In the genomic region with DNA sequence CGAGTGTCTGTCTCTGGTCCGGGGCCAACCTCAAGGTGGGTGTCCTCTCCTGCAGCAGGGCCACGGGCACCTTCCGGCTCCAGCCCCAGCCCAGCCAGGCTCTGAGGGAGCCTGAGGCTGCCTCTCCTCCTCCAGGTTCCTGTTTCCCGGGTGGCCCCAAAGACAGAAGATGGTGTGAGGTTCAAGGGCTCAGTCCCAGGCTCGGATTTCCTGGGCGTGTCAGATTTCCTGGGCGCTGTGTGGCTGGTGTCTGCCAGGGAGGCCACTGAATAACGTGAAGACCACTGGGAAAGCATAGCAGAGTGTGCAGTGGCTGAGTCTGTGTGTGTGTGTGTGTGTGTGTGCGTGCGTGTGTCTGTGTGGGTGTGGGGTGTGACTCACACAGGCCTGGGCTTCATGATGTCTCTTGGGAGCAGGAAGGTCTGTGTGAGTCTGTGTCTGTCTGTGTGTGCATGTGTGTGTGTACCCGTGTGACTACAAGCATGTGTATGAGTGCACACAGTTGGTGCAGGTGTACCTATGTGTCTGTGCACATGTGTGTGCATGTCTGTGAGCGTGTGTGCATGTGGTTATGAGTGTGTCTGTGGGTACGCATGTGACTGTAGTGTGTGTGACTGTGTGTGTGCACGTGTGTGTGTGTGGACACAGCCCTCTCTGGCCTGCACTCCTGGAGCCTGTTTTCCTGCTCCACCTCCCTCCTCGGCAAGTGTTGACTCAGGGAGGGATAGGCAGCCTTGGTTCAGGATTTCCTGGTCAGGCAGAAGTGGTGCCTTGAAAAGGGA, we compare ENCODE assay signal across 9 cellular contexts. TPM values are rescaled to one million over a fixed set of nuclear protein-coding genes. Genes with fewer than 3 reads are reported as not detected.
A peak's percentile ranks its signal among the peaks of the same experiment; 100 is the strongest.
DNase-seq lines count a peak whose midpoint lies in the region; ATAC-seq, FAIRE-seq and TF ChIP-seq lines count a peak whose summit lies in the region.
"Had no signal": no experiment of that assay in that cellular context is flagged by ENCODE, and none has a peak within 500 bp of the region (broad histone marks: within the 10 kb centered on the region; RNA-seq: fewer than 3 reads in every experiment).

No MANE protein-coding gene starts in this region.

- dilution Hi-C loops in endothelial cell of umbilical vein (cut with MboI; ENCODE audit: extremely low pct_ligation_motif_present, low sequenced_read_pairs) = no loop called here

- no peaks in the 10 kb centered on the region for H3K9me3 ChIP-seq in endothelial cell of umbilical vein (replicated peaks; ENCODE audit: control insufficient read depth, insufficient read depth, low read length)

- POLR2A ChIA-PET in endothelial cell of umbilical vein (lab: Charles Lee) = no interaction called here

- no peak for TF ChIP-seq CTCF in endothelial cell of umbilical vein (IDR thresholded peaks at IDR 0.05; ENCODE audit: extremely low read depth in 1 of 2, insufficient read depth in 1 of 2, low read depth in 1 of 2, low read length in 2 of 2)
- TF ChIP-seq CTCF in omental fat pad (IDR thresholded peaks at IDR 0.05) = no peak

- TF ChIP-seq POLR2A in endothelial cell of umbilical vein (IDR thresholded peaks at IDR 0.05; ENCODE audit: low read depth, low read length) = no peak

- CTCF ChIA-PET in endothelial cell of umbilical vein (lab: Charles Lee) = interaction anchor here (1.4 kb wide), 1 partner anchor 90 kb away, joined by 3 read pairs; no protein-coding TSS in a partner anchor

- H3K9me1 ChIP-seq in endothelial cell of umbilical vein (replicated peaks; ENCODE audit: control insufficient read depth, extremely low read depth, insufficient read depth, low read length) = no peaks in the 10 kb centered on the region

- no peaks in the 10 kb centered on the region for H4K20me1 ChIP-seq in endothelial cell of umbilical vein (replicated peaks; ENCODE audit: control insufficient read depth, extremely low read depth, insufficient read depth, low read length)

- peak; percentile 15 for ATAC-seq in omental fat pad (ENCODE audit: low FRiP score)

- no peaks in the 10 kb centered on the region for H3K27me3 ChIP-seq in endothelial cell of umbilical vein (ENCODE audit: control insufficient read depth in 2 of 2, insufficient read depth in 2 of 2, low read length in 2 of 2)

- no peak for FAIRE-seq in endothelial cell of umbilical vein (lab: Jason Lieb, UNC)

- no peak overlapping the region for H2AFZ ChIP-seq in endothelial cell of umbilical vein (ENCODE audit: low read depth, low read length)

- H3K27ac ChIP-seq in endothelial cell of umbilical vein (ENCODE audit: insufficient read depth, low read depth, low read length) = no peak overlapping the region
- H3K27ac ChIP-seq: SK-N-MC had no signal

- no peaks in the 10 kb centered on the region for H3K36me3 ChIP-seq in endothelial cell of umbilical vein (ENCODE audit: control insufficient read depth in 2 of 2, extremely low read depth in 1 of 2, insufficient read depth in 2 of 2, low read length in 2 of 2)

- H3K4me1 ChIP-seq in endothelial cell of umbilical vein (ENCODE audit: control insufficient read depth, extremely low read depth, insufficient read depth, low read length) = no peaks in the 10 kb centered on the region

- H3K4me3 ChIP-seq in endothelial cell of umbilical vein (replicated peaks in 1 of 3; ENCODE audit: insufficient read depth in 1 of 3, low read depth in 1 of 3, low read length in 3 of 3) = no peak overlapping the region
- H3K4me3 ChIP-seq: SK-N-MC had no signal

- H3K79me2 ChIP-seq in endothelial cell of umbilical vein (ENCODE audit: control insufficient read depth, insufficient read depth, low read length) = no peaks in the 10 kb centered on the region

- no TSS peak for BruUV-seq in endothelial cell of umbilical vein (replicated peaks; lab: Mats Ljungman, UMichigan)

- H3K9ac ChIP-seq in endothelial cell of umbilical vein (replicated peaks; ENCODE audit: extremely low read depth, insufficient read depth, low read length) = no peak overlapping the region

- no peak overlapping the region for H3K4me2 ChIP-seq in endothelial cell of umbilical vein (ENCODE audit: insufficient read depth, low read length)

- DNase-seq in DMS153 (lab: John Stamatoyannopoulos, UW) (peak; percentile 62), DMS153 treated with DMSO at 0.1 percent for 48 hours (lab: John Stamatoyannopoulos, UW; ENCODE audit: unreplicated experiment) (no peak), SKM-1 (lab: John Stamatoyannopoulos, UW; ENCODE audit: unreplicated experiment) (peak; percentile 26), endothelial cell of umbilical vein (ENCODE audit: low read depth, low spot score) (peak; percentile 2), omental fat pad (ENCODE audit: low spot score) (peak; percentile 51), cerebellar cortex (ENCODE audit: low spot score) (no peak), cerebellar nuclear complex (lab: John Stamatoyannopoulos, UW) (no peak), NCI-H748 (lab: John Stamatoyannopoulos, UW; ENCODE audit: unreplicated experiment) (no peak)

- intact Hi-C loops in endothelial cell of umbilical vein (cut with micrococcal nuclease) = no loop called here

TF ChIP-seq in endothelial cell of umbilical vein, 7 proteins besides CTCF, POLR2A, EP300 and RAD21:
- no peak for TF ChIP-seq EZH2 (IDR thresholded peaks at IDR 0.05; ENCODE audit: borderline replicate concordance, low read depth, low read length, severe bottlenecking)
- no peak for TF ChIP-seq MYC (IDR thresholded peaks at IDR 0.05; ENCODE audit: low read depth, low read length)
- TF ChIP-seq, protein P1, sequence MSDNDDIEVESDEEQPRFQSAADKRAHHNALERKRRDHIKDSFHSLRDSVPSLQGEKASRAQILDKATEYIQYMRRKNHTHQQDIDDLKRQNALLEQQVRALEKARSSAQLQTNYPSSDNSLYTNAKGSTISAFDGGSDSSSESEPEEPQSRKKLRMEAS (IDR thresholded peaks at IDR 0.05; ENCODE audit: insufficient read depth, insufficient read length) = peak; percentile 45
- TF ChIP-seq GATA2 (IDR thresholded peaks at IDR 0.05; ENCODE audit: insufficient read depth, insufficient read length, low read depth, low read length) = no peak

RNA-seq across cellular contexts. Expression of a gene that starts 28.3 kb away (rescaled TPM):
- total RNA-seq in endothelial cell of umbilical vein (not detected in 2 replicates), omental fat pad (100 to 1,000 TPM; 100 to 567 (median 166) TPM)
- 0.05 and 0.06 TPM in 2 replicates for polyA plus RNA-seq in endothelial cell of umbilical vein
- polyA plus RNA-seq in endothelial cell of umbilical vein (2011; cell fraction: cytosol; rRNA removed) = 0.04 TPM in 2 replicates
- polyA plus RNA-seq in endothelial cell of umbilical vein (2011; cell fraction: nucleus; rRNA removed) = not detected in 2 replicates
- polyA plus RNA-seq in endothelial cell of umbilical vein (2012) = not detected in 2 replicates
- 0.11 TPM in 1 of 2 replicates, not detected in the other for polyA minus RNA-seq in endothelial cell of umbilical vein
- polyA minus RNA-seq in endothelial cell of umbilical vein (2011; cell fraction: cytosol; rRNA and poly(A)+ RNA removed) = 6.9 TPM
- not detected in 2 replicates for polyA minus RNA-seq in endothelial cell of umbilical vein (2011; cell fraction: nucleus; rRNA and poly(A)+ RNA removed)

RNA-seq across cellular contexts. Expression of a gene that starts 48.4 kb away (rescaled TPM):
- total RNA-seq in endothelial cell of umbilical vein (not detected in 2 replicates), omental fat pad (100 to 1,000 TPM in 1 of 4 donors, 10 to 100 TPM in 3; 12.9 to 150 (median 33.1) TPM)
- polyA plus RNA-seq in endothelial cell of umbilical vein = not detected in 2 replicates
- polyA plus RNA-seq in endothelial cell of umbilical vein (2011; cell fraction: cytosol; rRNA removed) = not detected in 2 replicates
- polyA plus RNA-seq in endothelial cell of umbilical vein (2011; cell fraction: nucleus; rRNA removed) = 0.30 TPM in 1 of 2 replicates, not detected in the other
- not detected in 2 replicates for polyA plus RNA-seq in endothelial cell of umbilical vein (2012)
- not detected in 2 replicates for polyA minus RNA-seq in endothelial cell of umbilical vein
- not detected for polyA minus RNA-seq in endothelial cell of umbilical vein (2011; cell fraction: cytosol; rRNA and poly(A)+ RNA removed)
- not detected in 2 replicates for polyA minus RNA-seq in endothelial cell of umbilical vein (2011; cell fraction: nucleus; rRNA and poly(A)+ RNA removed)

Comparison
In these comparisons a context has a peak if more than half of its experiments do, and no peak if none do; other contexts are left out.
1. DNase-seq: peak in DMS153 (single experiment), SKM-1 (single experiment), endothelial cell of umbilical vein (single experiment) and omental fat pad (single experiment); none in DMS153 treated with DMSO at 0.1 percent for 48 hours (single experiment), cerebellar cortex (single experiment), cerebellar nuclear complex (0 of 2) and NCI-H748 (single experiment).
2. RNA of a gene that starts 28.3 kb away (total RNA-seq): 100 to 567 TPM in omental fat pad; not detected in endothelial cell of umbilical vein; every median in the first group is over 100 times any median in the second.
3. RNA of a gene that starts 48.4 kb away (total RNA-seq): 12.9 to 150 TPM in omental fat pad; not detected in endothelial cell of umbilical vein; every median in the first group is over 10 times any median in the second.